9 cellular contexts compared by ENCODE assay signal in the genomic region with DNA sequence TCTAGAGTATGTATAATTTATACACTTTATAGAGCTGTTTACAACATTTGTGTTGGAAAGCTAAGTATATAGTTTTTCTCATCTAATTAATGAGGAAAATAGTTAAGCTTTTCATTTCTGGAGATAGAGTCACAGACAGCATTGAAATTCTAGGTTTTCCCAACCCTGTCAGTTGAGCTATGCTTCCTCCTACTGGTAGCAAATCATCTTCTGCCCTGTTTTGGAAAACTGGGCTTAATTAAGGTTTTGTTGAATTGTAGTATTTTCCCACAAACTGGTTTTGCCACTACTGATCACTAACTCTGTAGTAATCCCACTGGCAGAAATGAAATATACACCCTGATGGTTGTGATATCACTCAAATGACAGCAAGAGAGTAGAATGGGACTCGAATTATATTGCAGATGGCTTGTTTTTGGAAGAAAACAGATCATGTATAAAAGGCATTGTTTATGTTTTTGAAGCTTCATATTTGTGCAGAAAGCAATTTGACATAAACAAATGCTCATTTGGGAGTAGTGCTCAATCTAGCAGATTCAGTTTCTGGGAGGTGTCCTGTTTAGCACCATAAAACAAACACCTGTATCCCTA. TPM values are rescaled to one million over a fixed set of nuclear protein-coding genes. Genes with fewer than 3 reads are reported as not detected.
DNase-seq lines count a peak whose midpoint lies in the region; ATAC-seq, FAIRE-seq and TF ChIP-seq lines count a peak whose summit lies in the region.
"Had no signal": no experiment of that assay in that cellular context is flagged by ENCODE, and none has a peak within 500 bp of the region (broad histone marks: within the 10 kb centered on the region; RNA-seq: fewer than 3 reads in every experiment).

No MANE protein-coding gene starts in this region.

- no peak overlapping the region for H3K4me3 Mint-ChIP-seq in WTC11

- H3K9ac ChIP-seq in K562 (ENCODE audit: insufficient read depth in 1 of 2, low read depth in 2 of 2, low read length in 2 of 2) (no peak overlapping the region), HepG2 (ENCODE audit: insufficient read depth, low read depth, low read length) (no peak overlapping the region)

- no peaks in the 10 kb centered on the region for H4K20me1 ChIP-seq in K562 (replicated peaks; ENCODE audit: control insufficient read depth, insufficient read depth, low read length)
- H4K20me1 ChIP-seq in HepG2 (ENCODE audit: insufficient read depth, low read length) = no peaks in the 10 kb centered on the region

- peak; percentile 6 to 65 (median 34); a peak in 3 of 6 replicates for TF ChIP-seq CTCF in K562 (IDR thresholded peaks at IDR 0.05 in 2 of 3, conservative IDR thresholded peaks at IDR 0.05 in 1 of 3; ENCODE audit: insufficient read depth in 2 of 3, low read depth in 1 of 3, low read length in 3 of 3)
- peak; percentile 42 for TF ChIP-seq CTCF in HepG2 (CRISPR knock-in tag; IDR thresholded peaks at IDR 0.05)
- no peak for TF ChIP-seq CTCF in WTC11 (IDR thresholded peaks at IDR 0.05)

- peak; percentile 30 for DNase-seq in HCEC 1CT
- DNase-seq in K562 (ENCODE audit: extremely low read depth in 1 of 4, low spot score in 3 of 4) = peak in 1 of 4 experiments; percentile 9
- DNase-seq in HepG2 (ENCODE audit: low spot score) = no peak
- DNase-seq in HuH-7.5 (ENCODE audit: low spot score) = no peak
- DNase-seq in UCSD-AML1 (lab: John Stamatoyannopoulos, UW; ENCODE audit: unreplicated experiment) = no peak
- DNase-seq in WTC11 (ENCODE audit: low spot score) = no peak
- DNase-seq in NOMO-1 (lab: John Stamatoyannopoulos, UW; ENCODE audit: unreplicated experiment in 2 of 2) = no peak

- H3K4me1 Mint-ChIP-seq in WTC11 = peaks cover 5% of the 10 kb centered on the region; the same call in 1 of the 2 replicates

- peaks cover 2% of the 10 kb centered on the region; the same call in 1 of the 2 replicates for H3K36me3 ChIP-seq in ACC112 (ENCODE audit: insufficient read depth, low read length)
- peaks cover 20% of the 10 kb centered on the region for H3K36me3 ChIP-seq in K562 (ENCODE audit: control insufficient read depth, insufficient read depth, low read length)
- H3K36me3 ChIP-seq in HepG2 (replicated peaks in 1 of 2; ENCODE audit: control insufficient read depth in 1 of 2, insufficient read depth in 2 of 2, low read length in 2 of 2) = peaks cover 0 to 26% of the 10 kb centered on the region in 2 experiments

- no peaks in the 10 kb centered on the region for H3K27me3 ChIP-seq in ACC112 (ENCODE audit: insufficient read depth, low read length)
- no peaks in the 10 kb centered on the region for H3K27me3 ChIP-seq in K562 (ENCODE audit: control insufficient read depth in 2 of 2, insufficient read depth in 2 of 2, low read length in 2 of 2)
- no peaks in the 10 kb centered on the region for H3K27me3 ChIP-seq in HepG2 (ENCODE audit: control insufficient read depth in 1 of 2, insufficient read depth in 2 of 2, low read length in 2 of 2)

- H3K27ac Mint-ChIP-seq in WTC11 = no peak overlapping the region

- FAIRE-seq in K562 (lab: Jason Lieb, UNC) (no peak), HepG2 (lab: Jason Lieb, UNC) (no peak)
- FAIRE-seq: bronchial epithelial cell had no signal

- ATAC-seq in K562 (peak; percentile 62; the same call in 1 of the 3 replicates), HepG2 (no peak), WTC11 (no peak)

- peaks cover 4% of the 10 kb centered on the region; the same call in 1 of the 2 replicates for H3K36me3 Mint-ChIP-seq in WTC11

- H3K79me2 ChIP-seq in ACC112 (ENCODE audit: control insufficient read depth, insufficient read depth, low read length, unreplicated experiment) = no peaks in the 10 kb centered on the region
- no peaks in the 10 kb centered on the region for H3K79me2 ChIP-seq in K562 (ENCODE audit: control insufficient read depth, insufficient read depth, low read length)
- H3K79me2 ChIP-seq in HepG2 (ENCODE audit: insufficient read depth, low read length) = no peaks in the 10 kb centered on the region

- H3K9me3 Mint-ChIP-seq in WTC11 = no peaks in the 10 kb centered on the region

- H3K9me3 ChIP-seq in K562 (replicated peaks; ENCODE audit: control insufficient read depth, insufficient read depth, low read depth, low read length) = no peaks in the 10 kb centered on the region
- no peaks in the 10 kb centered on the region for H3K9me3 ChIP-seq in HepG2 (ENCODE audit: low read length)

- CTCF ChIA-PET in K562 (lab: Yijun Ruan, JAX; ENCODE audit: low intra/inter-chr PET ratio) (interaction anchor here (0.6 to 1.8 kb wide), 3 partner anchors 161 to 844 kb away, joined by 5 to 8 read pairs (median 5); no protein-coding TSS in a partner anchor), HepG2 (lab: Yijun Ruan, JAX; ENCODE audit: low intra/inter-chr PET ratio, low total read pairs) (interaction anchor here (1.4 to 1.8 kb wide), 2 partner anchors 162 to 336 kb away, joined by 6 to 9 read pairs; no protein-coding TSS in a partner anchor), WTC11 (lab: Charles Lee) (interaction anchor here (0.7 to 1.6 kb wide), 20 partner anchors 10 to 337 kb away, joined by 3 to 8 read pairs (median 4); no protein-coding TSS in a partner anchor)

- H3K4me1 ChIP-seq in ACC112 (ENCODE audit: control insufficient read depth, insufficient read depth, low read length, unreplicated experiment) = peaks cover 4% of the 10 kb centered on the region
- peaks cover 0 to 6% of the 10 kb centered on the region in 2 experiments; a peak in 2 of 5 replicates for H3K4me1 ChIP-seq in K562 (replicated peaks in 1 of 2; ENCODE audit: control insufficient read depth in 2 of 2, insufficient read depth in 2 of 2, low read length in 2 of 2)
- H3K4me1 ChIP-seq in HepG2 (ENCODE audit: insufficient read depth, low read length) = peaks cover 30% of the 10 kb centered on the region

- H2AFZ ChIP-seq in ACC112 (ENCODE audit: low read length, unreplicated experiment) (peak overlapping the region; percentile 80), K562 (ENCODE audit: low read depth, low read length) (no peak overlapping the region), HepG2 (ENCODE audit: low read length) (no peak overlapping the region)

- BruUV-seq in K562 (replicated peaks; lab: Mats Ljungman, UMichigan) = no TSS peak
- no TSS peak for BruUV-seq in HepG2 (replicated peaks; lab: Mats Ljungman, UMichigan)

- intact Hi-C loops in K562 (cut with micrococcal nuclease) (loop anchor here (1.0 to 5.0 kb wide), 2 partner anchors 162 to 338 kb away; no protein-coding TSS in a partner anchor), HepG2 (cut with micrococcal nuclease; ENCODE audit: unreplicated experiment) (loop anchor here (1.0 to 2.0 kb wide), 2 partner anchors 161 to 336 kb away; no protein-coding TSS in a partner anchor)

- H3K27me3 Mint-ChIP-seq in WTC11 (ENCODE audit: low read depth) = no peaks in the 10 kb centered on the region

- in situ Hi-C loops in K562 (cut with MboI) (loop anchor here (10.0 kb wide), 1 partner anchor 155 kb away; no protein-coding TSS in a partner anchor), HepG2 (cut with HindIII; ENCODE audit: extremely low pct_ligation_motif_present, low pct_unique_long_range_greater_than_20kb) (no loop called here)

- WGBS in K562 (ENCODE audit: insufficient coverage, low coverage, missing lambda C conversion rate) = 19% methylated on average over 1 of the region's 1 CpG
- WGBS in HepG2 (ENCODE audit: low lambda C conversion rate) = 95% methylated on average over 1 of the region's 1 CpG

- H3K4me3 ChIP-seq in ACC112 (ENCODE audit: low read depth, low read length) (peak overlapping the region; percentile 77), K562 (no peak overlapping the region), HepG2 (replicated peaks in 1 of 3; ENCODE audit: insufficient read depth in 1 of 3, low read depth in 2 of 3, low read length in 3 of 3) (no peak overlapping the region)

- POLR2A ChIA-PET in K562 (lab: Yijun Ruan, JAX) (interaction anchor here (0.6 to 0.9 kb wide), 2 partner anchors 13 to 1814 kb away, joined by 3 to 4 read pairs; no protein-coding TSS in a partner anchor), HepG2 (lab: Yijun Ruan, JAX) (no interaction called here), WTC11 (lab: Charles Lee) (no interaction called here)

- TF ChIP-seq POLR2A in K562 (conservative IDR thresholded peaks at IDR 0.05) = no peak
- TF ChIP-seq POLR2A in HepG2 (IDR thresholded peaks at IDR 0.05; ENCODE audit: insufficient read depth in 1 of 2, low read depth in 2 of 2, low read length in 2 of 2) = no peak

- H3K27ac ChIP-seq in ACC112 (ENCODE audit: low read depth, low read length) = no peak overlapping the region
- H3K27ac ChIP-seq in K562 (ENCODE audit: extremely low read depth, low read depth, low read length) = no peak overlapping the region
- H3K27ac ChIP-seq in HepG2 (ENCODE audit: extremely low read length, insufficient read depth, low read length) = no peak overlapping the region

- H3K9me1 ChIP-seq in K562 (ENCODE audit: control insufficient read depth, insufficient read depth, low read length) = no peaks in the 10 kb centered on the region

- TF ChIP-seq RAD21 in K562 (CRISPR knock-in tag; conservative IDR thresholded peaks at IDR 0.05 in 1 of 2, IDR thresholded peaks at IDR 0.05 in 1 of 2) = peak; percentile 43 to 64; a peak in 3 of 4 replicates
- peak; percentile 50; the same call in 1 of the 2 replicates for TF ChIP-seq RAD21 in HepG2 (CRISPR knock-in tag; IDR thresholded peaks at IDR 0.05)

- H3K4me2 ChIP-seq in K562 (ENCODE audit: insufficient read depth, low read length) = no peak overlapping the region
- no peak overlapping the region for H3K4me2 ChIP-seq in HepG2 (ENCODE audit: low read depth, low read length)

- TF ChIP-seq EP300 in K562 (IDR thresholded peaks at IDR 0.05; ENCODE audit: low read length) = no peak
- no peak for TF ChIP-seq EP300 in HepG2 (IDR thresholded peaks at IDR 0.05; ENCODE audit: low read depth in 2 of 2, low read length in 2 of 2)
- no peak for TF ChIP-seq EP300 in HepG2 (CRISPR knock-in tag; IDR thresholded peaks at IDR 0.05; ENCODE audit: borderline replicate concordance)

RNA-seq across cellular contexts. Expression of a gene that starts 46.6 kb away (rescaled TPM):
- total RNA-seq in K562 (2011; cell fraction: chromatin; rRNA removed; ENCODE audit: low replicate concordance) = not detected in 2 replicates
- total RNA-seq in K562 (2011; cell fraction: nucleolus; rRNA removed) = not detected in 2 replicates
- total RNA-seq in K562 (2011; cell fraction: nucleoplasm; rRNA removed) = not detected in 2 replicates
- total RNA-seq in K562 (2014; rRNA removed) (not detected in 2 replicates), K562 (2014; rRNA removed; fragmentation: Illumina TruSeq; extraction: Trizol) (not detected in 2 replicates), K562 (2015; rRNA removed; fragmentation: Illumina TruSeq; extraction: Trizol) (0.04 and 0.07 TPM in 2 replicates), K562 (2021) (not detected in 2 replicates), HepG2 (2016; rRNA removed; fragmentation: Illumina TruSeq; extraction: Trizol) (not detected in 2 replicates), WTC11 (2021) (not detected in 3 replicates)
- polyA plus RNA-seq in K562 (2011; rRNA removed) (not detected in 2 replicates), K562 (2014; fragmentation: Illumina TruSeq; extraction: Trizol) (0.01 TPM in 1 of 2 replicates, not detected in the other), K562 (2014; fragmentation: Nextera tagmentation; extraction: Ambion mirVana) (not detected), K562 (2014; rRNA removed) (not detected in 2 replicates), HepG2 (2011; rRNA removed) (not detected in 2 replicates)
- polyA plus RNA-seq in K562 (2011; cell fraction: cytosol; rRNA removed) = not detected in 2 replicates
- not detected in 2 replicates for polyA plus RNA-seq in K562 (2011; cell fraction: nucleus; rRNA removed)
- 0.03 and 0.04 TPM in 2 replicates for polyA plus RNA-seq in K562 (2012)
- not detected in 2 replicates for polyA minus RNA-seq in K562 (2011; rRNA and poly(A)+ RNA removed)
- not detected in 2 replicates for polyA minus RNA-seq in K562 (2011; cell fraction: cytosol; rRNA and poly(A)+ RNA removed)
- polyA minus RNA-seq in K562 (2011; cell fraction: nucleus; rRNA and poly(A)+ RNA removed) = not detected in 2 replicates
- not detected in 2 replicates for total RNA-seq in HepG2 (2016; cell fraction: cytosol; rRNA removed; fragmentation: Illumina TruSeq; extraction: Trizol; ENCODE audit: low read depth)
- not detected in 2 replicates for total RNA-seq in HepG2 (2016; cell fraction: insoluble cytoplasmic fraction; rRNA removed; fragmentation: Illumina TruSeq; extraction: Trizol)
- total RNA-seq in HepG2 (2016; cell fraction: membrane; rRNA removed; fragmentation: Illumina TruSeq; extraction: Trizol) = not detected in 2 replicates
- total RNA-seq in HepG2 (2016; cell fraction: nucleus; rRNA removed; fragmentation: Illumina TruSeq; extraction: Trizol) = not detected in 2 replicates
- polyA plus RNA-seq in HepG2 (2011; cell fraction: cytosol; rRNA removed) = not detected in 2 replicates
- not detected in 2 replicates for polyA plus RNA-seq in HepG2 (2011; cell fraction: nucleus; rRNA removed)
- polyA plus RNA-seq in HepG2 (2012) = not detected in 2 replicates
- not detected in 2 replicates for polyA plus RNA-seq in HepG2 (2016; cell fraction: cytosol; fragmentation: Illumina TruSeq; extraction: Trizol; ENCODE audit: low read depth)
- not detected in 2 replicates for polyA plus RNA-seq in HepG2 (2016; cell fraction: insoluble cytoplasmic fraction; fragmentation: Illumina TruSeq; extraction: Trizol; ENCODE audit: low read depth)
- polyA plus RNA-seq in HepG2 (2016; cell fraction: membrane; fragmentation: Illumina TruSeq; extraction: Trizol; ENCODE audit: low read depth) = not detected in 2 replicates
- not detected in 2 replicates for polyA plus RNA-seq in HepG2 (2016; cell fraction: nucleus; fragmentation: Illumina TruSeq; extraction: Trizol; ENCODE audit: insufficient read depth, low read depth)
- polyA minus RNA-seq in HepG2 (2011; rRNA and poly(A)+ RNA removed; ENCODE audit: low replicate concordance) = not detected in 2 replicates
- polyA minus RNA-seq in HepG2 (2011; cell fraction: cytosol; rRNA and poly(A)+ RNA removed) = not detected in 2 replicates
- not detected in 2 replicates for polyA minus RNA-seq in HepG2 (2011; cell fraction: nucleus; rRNA and poly(A)+ RNA removed)
- total RNA-seq: bronchial epithelial cell had no signal
